Comparison of ENCODE assay signal across 1 cellular context in genomic region chr1:107183011-107183410, GRCh38.
TF ChIP-seq lines count a peak whose summit lies in the region.

No MANE protein-coding gene starts in this region.

TF ChIP-seq in HepG2, 621 proteins besides CTCF, POLR2A, EP300 and RAD21 (continued from another document):
- TF ChIP-seq, protein P1, sequence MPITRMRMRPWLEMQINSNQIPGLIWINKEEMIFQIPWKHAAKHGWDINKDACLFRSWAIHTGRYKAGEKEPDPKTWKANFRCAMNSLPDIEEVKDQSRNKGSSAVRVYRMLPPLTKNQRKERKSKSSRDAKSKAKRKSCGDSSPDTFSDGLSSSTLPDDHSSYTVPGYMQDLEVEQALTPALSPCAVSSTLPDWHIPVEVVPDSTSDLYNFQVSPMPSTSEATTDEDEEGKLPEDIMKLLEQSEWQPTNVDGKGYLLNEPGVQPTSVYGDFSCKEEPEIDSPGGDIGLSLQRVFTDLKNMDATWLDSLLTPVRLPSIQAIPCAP (CRISPR knock-in tag; IDR thresholded peaks at IDR 0.05; ENCODE audit: low read depth): no peak
